1 cellular context compared by ENCODE assay signal in the genomic region with DNA sequence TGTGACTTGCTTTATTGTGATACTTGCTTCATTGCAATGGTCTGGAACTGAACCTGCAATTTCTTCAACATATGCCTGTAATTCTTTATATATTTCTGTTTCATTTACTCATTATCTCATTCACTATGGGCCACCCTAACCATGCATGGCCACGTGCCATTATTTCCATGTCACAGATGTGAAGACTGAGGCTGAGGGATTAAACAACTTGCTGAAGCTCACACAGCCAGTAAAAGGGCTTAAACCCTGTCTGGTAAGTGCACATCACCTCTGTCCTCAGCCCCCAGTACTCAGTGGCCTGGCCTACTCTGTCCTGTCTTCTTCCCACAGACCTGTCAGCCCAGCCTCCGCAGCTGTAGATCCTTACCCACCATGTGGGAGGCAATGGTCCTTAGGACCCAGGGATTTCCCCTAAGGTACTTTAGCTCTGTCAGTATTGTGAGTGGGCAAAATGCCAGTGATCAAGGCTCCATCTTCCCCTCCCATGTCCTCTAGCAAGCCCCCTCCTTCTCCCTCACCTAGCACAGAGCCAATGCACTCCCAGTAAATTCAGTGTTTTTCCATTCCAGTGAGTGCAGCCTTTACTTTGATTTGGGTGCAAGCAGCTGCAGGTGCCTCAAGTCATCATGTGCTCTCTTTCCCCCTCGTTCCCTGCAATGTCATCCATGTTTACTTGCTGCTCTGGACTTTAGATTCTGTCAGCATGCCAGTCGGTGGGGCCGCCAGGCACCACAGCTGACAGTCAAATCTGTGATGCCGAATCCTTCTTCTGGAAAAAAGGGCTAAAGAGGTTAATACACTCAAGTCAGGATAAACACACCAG.
A peak's percentile ranks its signal among the peaks of the same experiment; 100 is the strongest.
TF ChIP-seq lines count a peak whose summit lies in the region.

No MANE protein-coding gene starts in this region.

TF ChIP-seq in HepG2, 621 proteins besides CTCF, POLR2A, EP300 and RAD21 (continued from another document and continues in another):
- TF ChIP-seq ELF1 (CRISPR knock-in tag; IDR thresholded peaks at IDR 0.05), result peak; percentile 39; the same call in 1 of the 2 replicates
- TF ChIP-seq ZNF468 (CRISPR knock-in tag; IDR thresholded peaks at IDR 0.05), result no peak
- TF ChIP-seq, protein P1, sequence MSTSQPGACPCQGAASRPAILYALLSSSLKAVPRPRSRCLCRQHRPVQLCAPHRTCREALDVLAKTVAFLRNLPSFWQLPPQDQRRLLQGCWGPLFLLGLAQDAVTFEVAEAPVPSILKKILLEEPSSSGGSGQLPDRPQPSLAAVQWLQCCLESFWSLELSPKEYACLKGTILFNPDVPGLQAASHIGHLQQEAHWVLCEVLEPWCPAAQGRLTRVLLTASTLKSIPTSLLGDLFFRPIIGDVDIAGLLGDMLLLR (CRISPR knock-in tag; IDR thresholded peaks at IDR 0.05), result peak; percentile 73; the same call in 1 of the 2 replicates
- no peak; the same call in 1 of the 2 replicates for TF ChIP-seq NFKB2 (CRISPR knock-in tag; IDR thresholded peaks at IDR 0.05; ENCODE audit: borderline replicate concordance)
- no peak for TF ChIP-seq SYNCRIP (IDR thresholded peaks at IDR 0.05; ENCODE audit: insufficient read depth, low read depth, low read length)
- no peak for TF ChIP-seq ZNF713 (CRISPR knock-in tag; IDR thresholded peaks at IDR 0.05)
- peak; percentile 62; the same call in 1 of the 2 replicates for TF ChIP-seq SP4 (CRISPR knock-in tag; IDR thresholded peaks at IDR 0.05)
- TF ChIP-seq MYNN (CRISPR knock-in tag; IDR thresholded peaks at IDR 0.05; ENCODE audit: low read depth), result no peak
- TF ChIP-seq ZNF282 (IDR thresholded peaks at IDR 0.05; ENCODE audit: partially characterized antibody), result no peak
- peak; percentile 69; the same call in 1 of the 2 replicates for TF ChIP-seq BCL6 (CRISPR knock-in tag; IDR thresholded peaks at IDR 0.05)
- peak; percentile 94 for TF ChIP-seq POGZ (CRISPR knock-in tag; IDR thresholded peaks at IDR 0.05)
- TF ChIP-seq ZBTB8A (CRISPR knock-in tag; IDR thresholded peaks at IDR 0.05; ENCODE audit: borderline replicate concordance, low read depth), result no peak
- TF ChIP-seq KDM6A (CRISPR knock-in tag; IDR thresholded peaks at IDR 0.05; ENCODE audit: low read depth), result peak; percentile 91
- TF ChIP-seq ZIK1 (CRISPR knock-in tag; IDR thresholded peaks at IDR 0.05; ENCODE audit: borderline replicate concordance, low read depth), result no peak
- no peak for TF ChIP-seq ZNF280B (CRISPR knock-in tag; IDR thresholded peaks at IDR 0.05; ENCODE audit: borderline replicate concordance)
- peak; percentile 96 for TF ChIP-seq SAP130 (CRISPR knock-in tag; IDR thresholded peaks at IDR 0.05; ENCODE audit: low read depth)
- TF ChIP-seq ZFP37 (CRISPR knock-in tag; IDR thresholded peaks at IDR 0.05; ENCODE audit: borderline replicate concordance), result 0 out of 2 replicates have a peak, but pooled peaks have one; percentile 69
- TF ChIP-seq, protein P2, sequence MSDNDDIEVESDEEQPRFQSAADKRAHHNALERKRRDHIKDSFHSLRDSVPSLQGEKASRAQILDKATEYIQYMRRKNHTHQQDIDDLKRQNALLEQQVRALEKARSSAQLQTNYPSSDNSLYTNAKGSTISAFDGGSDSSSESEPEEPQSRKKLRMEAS (IDR thresholded peaks at IDR 0.05), result peak; percentile 96
- peak; percentile 82 for TF ChIP-seq ZNF605 (CRISPR knock-in tag; IDR thresholded peaks at IDR 0.05)
- peak; percentile 90; the same call in 1 of the 2 replicates for TF ChIP-seq MIER3 (CRISPR knock-in tag; IDR thresholded peaks at IDR 0.05; ENCODE audit: borderline replicate concordance)
- peak; percentile 57; the same call in 1 of the 2 replicates for TF ChIP-seq NFKBIZ (CRISPR knock-in tag; IDR thresholded peaks at IDR 0.05)
- TF ChIP-seq ZNF589 (CRISPR knock-in tag; conservative IDR thresholded peaks at IDR 0.05), result no peak
- TF ChIP-seq KLF13 (CRISPR knock-in tag; IDR thresholded peaks at IDR 0.05), result no peak
- peak; percentile 92 for TF ChIP-seq AHDC1 (CRISPR knock-in tag; IDR thresholded peaks at IDR 0.05; ENCODE audit: borderline replicate concordance)
- TF ChIP-seq PHF21A (CRISPR knock-in tag; IDR thresholded peaks at IDR 0.05), result peak; percentile 89
- no peak for TF ChIP-seq GPN1 (CRISPR knock-in tag; IDR thresholded peaks at IDR 0.05; ENCODE audit: borderline replicate concordance)
- peak; percentile 43; the same call in 1 of the 2 replicates for TF ChIP-seq NR2F2 (IDR thresholded peaks at IDR 0.05; ENCODE audit: borderline replicate concordance, low read depth)
- no peak for TF ChIP-seq ZNF883 (CRISPR knock-in tag; IDR thresholded peaks at IDR 0.05; ENCODE audit: not compliant biosample characterization)
- no peak for TF ChIP-seq CREBL2 (CRISPR knock-in tag; IDR thresholded peaks at IDR 0.05; ENCODE audit: borderline replicate concordance)
- no peak for TF ChIP-seq HHEX (CRISPR knock-in tag; IDR thresholded peaks at IDR 0.05)
- peak; percentile 80; the same call in 1 of the 2 replicates for TF ChIP-seq NFIC (IDR thresholded peaks at IDR 0.05; ENCODE audit: low read length)
- TF ChIP-seq MED13 (CRISPR knock-in tag; IDR thresholded peaks at IDR 0.05), result peak; percentile 94
- no peak for TF ChIP-seq FOXO4 (CRISPR knock-in tag; conservative IDR thresholded peaks at IDR 0.05)
- no peak; the same call in 1 of the 2 replicates for TF ChIP-seq ZNF556 (CRISPR knock-in tag; IDR thresholded peaks at IDR 0.05; ENCODE audit: borderline replicate concordance)
- peak; percentile 36; the same call in 1 of the 2 replicates for TF ChIP-seq ZFP1 (CRISPR knock-in tag; IDR thresholded peaks at IDR 0.05)
- TF ChIP-seq ZNF75D (CRISPR knock-in tag; IDR thresholded peaks at IDR 0.05; ENCODE audit: borderline replicate concordance), result no peak
- no peak for TF ChIP-seq ZBTB1 (CRISPR knock-in tag; IDR thresholded peaks at IDR 0.05; ENCODE audit: borderline replicate concordance)
- TF ChIP-seq CENPBD1 (CRISPR knock-in tag; IDR thresholded peaks at IDR 0.05; ENCODE audit: borderline replicate concordance, low read depth), result no peak
- TF ChIP-seq ZNF83 (CRISPR knock-in tag; IDR thresholded peaks at IDR 0.05; ENCODE audit: borderline replicate concordance), result no peak
- no peak for TF ChIP-seq TCF12 (IDR thresholded peaks at IDR 0.05)
- no peak for TF ChIP-seq TCF12 (CRISPR knock-in tag; IDR thresholded peaks at IDR 0.05)
- TF ChIP-seq PBX3 (CRISPR knock-in tag; IDR thresholded peaks at IDR 0.05; ENCODE audit: borderline replicate concordance), result no peak
- no peak for TF ChIP-seq ARHGAP35 (CRISPR knock-in tag; IDR thresholded peaks at IDR 0.05; ENCODE audit: borderline replicate concordance)
- TF ChIP-seq PHF8 (CRISPR knock-in tag; IDR thresholded peaks at IDR 0.05), result peak; percentile 41; the same call in 1 of the 2 replicates
- no peak for TF ChIP-seq ZUFSP (CRISPR knock-in tag; IDR thresholded peaks at IDR 0.05; ENCODE audit: borderline replicate concordance)
- no peak for TF ChIP-seq SOX6 (IDR thresholded peaks at IDR 0.05)
- TF ChIP-seq SOX6 (CRISPR knock-in tag; IDR thresholded peaks at IDR 0.05), result peak; percentile 87
- no peak for TF ChIP-seq ZNF251 (CRISPR knock-in tag; IDR thresholded peaks at IDR 0.05)
